Comparison of ENCODE assay signal across 8 cellular contexts in the genomic region with DNA sequence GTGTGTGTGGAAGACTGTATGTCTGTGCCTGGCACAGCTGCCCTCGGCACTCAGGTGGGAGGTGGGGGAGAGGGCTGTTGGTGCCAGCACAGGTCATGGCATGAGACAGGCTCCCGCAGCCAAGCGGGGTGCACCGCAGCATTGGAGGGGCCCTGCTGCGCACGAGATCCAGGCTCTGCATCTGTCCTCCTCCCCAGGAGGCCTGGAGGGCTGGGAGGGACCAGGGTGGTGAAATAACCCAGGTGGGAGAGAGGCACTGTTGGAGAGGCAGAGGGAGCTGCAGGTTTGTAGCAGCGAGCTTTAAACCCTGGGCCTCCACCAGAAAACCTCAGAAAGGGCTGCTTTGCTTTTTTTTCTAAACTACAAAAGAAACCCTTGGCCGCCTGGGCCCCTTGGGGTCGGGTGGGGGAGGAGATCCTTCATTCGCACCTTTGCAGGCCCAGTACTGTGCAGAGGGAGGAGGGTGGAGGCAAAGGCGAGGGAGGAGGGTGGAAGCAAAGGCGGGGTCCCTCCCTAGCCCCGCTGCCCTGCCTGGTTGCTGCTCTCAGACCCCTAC.
DNase-seq lines count a peak whose midpoint lies in the region; ATAC-seq, FAIRE-seq and TF ChIP-seq lines count a peak whose summit lies in the region.

No MANE protein-coding gene starts in this region.

- TF ChIP-seq CTCF in GM12878 (IDR thresholded peaks at IDR 0.05 in 2 of 3, conservative IDR thresholded peaks at IDR 0.05 in 1 of 3; ENCODE audit: control insufficient read depth in 2 of 3, extremely low read depth in 1 of 3, insufficient read depth in 1 of 3, low read depth in 3 of 3, low read length in 3 of 3) = peak in 1 of 3 experiments; percentile 14; a peak in 1 of 6 replicates
- no peak for TF ChIP-seq CTCF in parathyroid adenoma (IDR thresholded peaks at IDR 0.05)

- no peak overlapping the region for H3K27ac ChIP-seq in CD8-positive, alpha-beta memory T cell (ENCODE audit: low read depth, low read length)
- H3K27ac ChIP-seq in GM12878 (ENCODE audit: control insufficient read depth, insufficient read depth) (no peak overlapping the region), parathyroid adenoma (peak overlapping the region; percentile 7)

- no peaks in the 10 kb centered on the region for H3K9me3 ChIP-seq in CD8-positive, alpha-beta memory T cell (ENCODE audit: low read length)
- H3K9me3 ChIP-seq in GM12878 (replicated peaks; ENCODE audit: control insufficient read depth, insufficient read depth, low read length) (no peaks in the 10 kb centered on the region), parathyroid adenoma (ENCODE audit: control insufficient read depth, low read length) (no peaks in the 10 kb centered on the region)

- peaks cover 7% of the 10 kb centered on the region for H3K79me2 ChIP-seq in GM12878 (ENCODE audit: control insufficient read depth, insufficient read depth, low read length)
- H3K79me2 ChIP-seq in parathyroid adenoma = peaks cover 70% of the 10 kb centered on the region

- SMC1A ChIA-PET in GM12878 (lab: Charles Lee; ENCODE audit: uncharacterized antibody, unreplicated experiment) = interaction anchor here (0.6 to 2.1 kb wide), 5 partner anchors 11 to 51 kb away, joined by 3 to 9 read pairs (median 3); no protein-coding TSS in a partner anchor

- peaks cover 85 to 98% (median 91%) of the 10 kb centered on the region in 3 donors for H3K4me1 Mint-ChIP-seq in CD8-positive, alpha-beta memory T cell

- no TSS peak for BruUV-seq in GM12878 (replicated peaks; lab: Mats Ljungman, UMichigan)

- no peaks in the 10 kb centered on the region for H3K9me3 Mint-ChIP-seq in CD8-positive, alpha-beta memory T cell

- peak in 3 of 5 donors; percentile 74 to 80 (median 77) for DNase-seq in CD8-positive, alpha-beta memory T cell
- DNase-seq in NCI-H2171 (lab: John Stamatoyannopoulos, UW) = peak; percentile 51
- no peak for DNase-seq in GM12878 (ENCODE audit: low read depth, low spot score)
- DNase-seq in NCI-H748 (lab: John Stamatoyannopoulos, UW; ENCODE audit: unreplicated experiment) = no peak
- DNase-seq in LoVo (ENCODE audit: low spot score) = no peak
- DNase-seq in GDM1 (lab: John Stamatoyannopoulos, UW) = no peak
- DNase-seq in GM12892 (ENCODE audit: insufficient read length) = no peak

- RAD21 ChIA-PET in GM12878 (lab: Charles Lee; ENCODE audit: unreplicated experiment) = interaction anchor here (0.8 to 0.9 kb wide), 2 partner anchors 47 to 112 kb away, joined by 3 to 4 read pairs; no protein-coding TSS in a partner anchor

- 45% methylated on average over 12 of the region's 13 CpGs for WGBS in GM12878 (ENCODE audit: insufficient coverage, insufficient replicate concordance, low lambda C conversion rate, missing lambda C conversion rate)

- H3K27ac Mint-ChIP-seq in CD8-positive, alpha-beta memory T cell = peak overlapping the region; percentile 86 to 96 (median 91)

- H3K27me3 ChIP-seq in CD8-positive, alpha-beta memory T cell (ENCODE audit: insufficient read depth, low read length, poor library complexity, severe bottlenecking) = no peaks in the 10 kb centered on the region
- H3K27me3 ChIP-seq in GM12878 (replicated peaks in 1 of 2; ENCODE audit: control insufficient read depth in 2 of 2, insufficient read depth in 2 of 2, low read length in 1 of 2) (no peaks in the 10 kb centered on the region), parathyroid adenoma (ENCODE audit: control insufficient read depth, insufficient read depth, low read length) (no peaks in the 10 kb centered on the region)

- no peaks in the 10 kb centered on the region for H3K27me3 Mint-ChIP-seq in CD8-positive, alpha-beta memory T cell

- no peak for TF ChIP-seq EP300 in GM12878 (IDR thresholded peaks at IDR 0.05; ENCODE audit: borderline replicate concordance in 1 of 2, control insufficient read depth in 1 of 2, low read depth in 2 of 2, low read length in 2 of 2)

- in situ Hi-C loops in GM12878 (cut with MboI) = no loop called here

- no peaks in the 10 kb centered on the region for H3K36me3 ChIP-seq in CD8-positive, alpha-beta memory T cell (ENCODE audit: insufficient read depth, low read length)
- H3K36me3 ChIP-seq in GM12878 (ENCODE audit: control insufficient read depth in 2 of 2, insufficient read depth in 2 of 2, low read length in 1 of 2) (peaks cover 0 to 3% of the 10 kb centered on the region in 2 experiments; a peak in 2 of 4 replicates), parathyroid adenoma (ENCODE audit: control insufficient read depth, insufficient read depth, low read length) (no peaks in the 10 kb centered on the region)

- no peak for FAIRE-seq in GM12878 (lab: Jason Lieb, UNC)
- no peak for FAIRE-seq in GM12892 (lab: Jason Lieb, UNC)

- POLR2A ChIA-PET in CD8-positive, alpha-beta memory T cell (lab: Charles Lee) = interaction anchor here (1.0 to 1.9 kb wide), 8 partner anchors 8 to 63 kb away, joined by 4 to 15 read pairs (median 6); no protein-coding TSS in a partner anchor
- POLR2A ChIA-PET in GM12878 (lab: Charles Lee) = no interaction called here

- CTCF ChIA-PET in CD8-positive, alpha-beta memory T cell (lab: Charles Lee) = interaction anchor here (0.6 to 3.6 kb wide), 25 partner anchors 8 to 424 kb away, joined by 3 to 27 read pairs (median 4); no protein-coding TSS in a partner anchor
- CTCF ChIA-PET in GM12878 (lab: Yijun Ruan, JAX) = interaction anchor here (0.9 to 1.5 kb wide), 4 partner anchors 11 to 48 kb away, joined by 3 to 7 read pairs (median 4); no protein-coding TSS in a partner anchor

- H2AFZ ChIP-seq in GM12878 (ENCODE audit: control insufficient read depth, low read depth, low read length) (no peak overlapping the region), parathyroid adenoma (no peak overlapping the region)

- peak; percentile 43; the same call in 1 of the 2 replicates for TF ChIP-seq RAD21 in GM12878 (IDR thresholded peaks at IDR 0.05; ENCODE audit: insufficient read depth, low read depth, low read length)

- TF ChIP-seq POLR2A in GM12878 (IDR thresholded peaks at IDR 0.05; ENCODE audit: low read depth, low read length) = no peak
- TF ChIP-seq POLR2A in GM12892 (IDR thresholded peaks at IDR 0.05; ENCODE audit: low read depth, low read length) = no peak

- intact Hi-C loops in GM12878 (cut with micrococcal nuclease; ENCODE audit: unreplicated experiment) = no loop called here

- H3K9ac ChIP-seq in GM12878 (ENCODE audit: control insufficient read depth, insufficient read depth, low read length) = no peak overlapping the region
- no peak overlapping the region for H3K9ac ChIP-seq in parathyroid adenoma

- peak overlapping the region; percentile 62 for H3K4me3 ChIP-seq in CD8-positive, alpha-beta memory T cell (ENCODE audit: low read length)
- H3K4me3 ChIP-seq in GM12878 (no peak overlapping the region), parathyroid adenoma (ENCODE audit: low read depth, low read length) (no peak overlapping the region)

- peaks cover 7% of the 10 kb centered on the region for H4K20me1 ChIP-seq in GM12878 (ENCODE audit: control insufficient read depth, insufficient read depth)

- peak; percentile 72 for ATAC-seq in GM12878

- peak overlapping the region; percentile 32 to 91 (median 78) for H3K4me3 Mint-ChIP-seq in CD8-positive, alpha-beta memory T cell

- peaks cover 0 to 24% (median 3%) of the 10 kb centered on the region in 3 donors for H3K36me3 Mint-ChIP-seq in CD8-positive, alpha-beta memory T cell

- H3K4me1 ChIP-seq in CD8-positive, alpha-beta memory T cell (ENCODE audit: insufficient read depth, low read length) = peaks cover 98% of the 10 kb centered on the region
- H3K4me1 ChIP-seq in GM12878 (ENCODE audit: control insufficient read depth, insufficient read depth, low read length) = peaks cover 22% of the 10 kb centered on the region
- H3K4me1 ChIP-seq in parathyroid adenoma = peaks cover 59% of the 10 kb centered on the region

- H3K4me2 ChIP-seq in GM12878 (ENCODE audit: control insufficient read depth, insufficient read depth) (peak overlapping the region; percentile 42), parathyroid adenoma (ENCODE audit: low read length) (no peak overlapping the region)

TF ChIP-seq in GM12878, 131 proteins besides CTCF, POLR2A, EP300 and RAD21:
- TF ChIP-seq TCF3 (IDR thresholded peaks at IDR 0.05; ENCODE audit: borderline replicate concordance, insufficient read depth, low read depth, low read length) (no peak), MEF2B (IDR thresholded peaks at IDR 0.05; ENCODE audit: partially characterized antibody, poor library complexity, severe bottlenecking) (peak; percentile 56), KLF5 (IDR thresholded peaks at IDR 0.05; ENCODE audit: partially characterized antibody) (no peak), TCF7 (IDR thresholded peaks at IDR 0.05; ENCODE audit: borderline replicate concordance) (peak; percentile 55; the same call in 1 of the 2 replicates), ZNF384 (IDR thresholded peaks at IDR 0.05; ENCODE audit: borderline replicate concordance, low read depth, low read length) (peak; percentile 84; the same call in 1 of the 2 replicates), SUZ12 (IDR thresholded peaks at IDR 0.05; ENCODE audit: unreplicated experiment) (no peak), JUNB (IDR thresholded peaks at IDR 0.05) (no peak), ZZZ3 (IDR thresholded peaks at IDR 0.05; ENCODE audit: control insufficient read depth, insufficient read length, low read depth) (no peak), PML (IDR thresholded peaks at IDR 0.05; ENCODE audit: low read length) (no peak), RUNX3 (IDR thresholded peaks at IDR 0.05; ENCODE audit: low read length) (peak; percentile 67), NFXL1 (IDR thresholded peaks at IDR 0.05; ENCODE audit: borderline replicate concordance) (peak; percentile 91; the same call in 1 of the 2 replicates), ZNF274 (IDR thresholded peaks at IDR 0.05; ENCODE audit: insufficient read depth, insufficient read length) (no peak), NR2C1 (IDR thresholded peaks at IDR 0.05) (no peak), POLR2AphosphoS2 (IDR thresholded peaks at IDR 0.05; ENCODE audit: low read depth, low read length) (no peak), ZBED1 (IDR thresholded peaks at IDR 0.05; ENCODE audit: borderline replicate concordance) (no peak)
- TF ChIP-seq, protein P1, sequence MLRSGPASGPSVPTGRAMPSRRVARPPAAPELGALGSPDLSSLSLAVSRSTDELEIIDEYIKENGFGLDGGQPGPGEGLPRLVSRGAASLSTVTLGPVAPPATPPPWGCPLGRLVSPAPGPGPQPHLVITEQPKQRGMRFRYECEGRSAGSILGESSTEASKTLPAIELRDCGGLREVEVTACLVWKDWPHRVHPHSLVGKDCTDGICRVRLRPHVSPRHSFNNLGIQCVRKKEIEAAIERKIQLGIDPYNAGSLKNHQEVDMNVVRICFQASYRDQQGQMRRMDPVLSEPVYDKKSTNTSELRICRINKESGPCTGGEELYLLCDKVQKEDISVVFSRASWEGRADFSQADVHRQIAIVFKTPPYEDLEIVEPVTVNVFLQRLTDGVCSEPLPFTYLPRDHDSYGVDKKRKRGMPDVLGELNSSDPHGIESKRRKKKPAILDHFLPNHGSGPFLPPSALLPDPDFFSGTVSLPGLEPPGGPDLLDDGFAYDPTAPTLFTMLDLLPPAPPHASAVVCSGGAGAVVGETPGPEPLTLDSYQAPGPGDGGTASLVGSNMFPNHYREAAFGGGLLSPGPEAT (IDR thresholded peaks at IDR 0.05; ENCODE audit: low read depth) = no peak

Comparison
In these comparisons a context has a peak if more than half of its experiments do, and no peak if none do; other contexts are left out.
1. DNase-seq: peak in CD8-positive, alpha-beta memory T cell (3 of 5) and NCI-H2171 (single experiment); none in GM12878 (single experiment), NCI-H748 (single experiment), LoVo (single experiment), GDM1 (single experiment) and GM12892 (single experiment).